Comparison of ENCODE assay signal across 11 cellular contexts in genomic region chr6:25014375-25014774, GRCh38.
DNase-seq lines count a peak whose midpoint lies in the region; ATAC-seq and TF ChIP-seq lines count a peak whose summit lies in the region.
"Had no signal": no experiment of that assay in that cellular context is flagged by ENCODE, and none has a peak within 500 bp of the region (broad histone marks: within the 10 kb centered on the region; RNA-seq: fewer than 3 reads in every experiment).

No MANE protein-coding gene starts in this region.

- no peak for DNase-seq in CD4-positive, CD25-positive, alpha-beta regulatory T cell
- DNase-seq in chondrocyte (ENCODE audit: low spot score): no peak
- no peak for DNase-seq in osteocyte (ENCODE audit: extremely low spot score, unreplicated experiment)
- DNase-seq in stimulated activated CD4-positive, alpha-beta T cell treated with anti-CD3 and anti-CD28 coated beads, Interleukin-4, amount 100 ng/mL, for 24 hours: no peak
- DNase-seq: activated CD4-positive, alpha-beta T cell treated with anti-CD3 and anti-CD28 coated beads for 4 hours; left ventricle myocardium superior; NCI-H187 treated with DMSO at 0.1 percent for 48 hours had no signal

- H3K27ac Mint-ChIP-seq in CD4-positive, CD25-positive, alpha-beta regulatory T cell: peak overlapping the region; percentile 95 to 98 (median 96)
- peak overlapping the region; percentile 81 to 99 (median 96) for H3K27ac Mint-ChIP-seq in IgD-negative memory B cell
- H3K27ac Mint-ChIP-seq in chondrocyte (ENCODE audit: unreplicated experiment): peak overlapping the region; percentile 79
- peak overlapping the region; percentile 70 for H3K27ac Mint-ChIP-seq in osteocyte (ENCODE audit: unreplicated experiment)

- peak overlapping the region; percentile 83 for H3K27ac ChIP-seq in CD4-positive, CD25-positive, alpha-beta regulatory T cell (ENCODE audit: insufficient read depth, low read length, poor library complexity, severe bottlenecking)

- H3K4me1 Mint-ChIP-seq in CD4-positive, CD25-positive, alpha-beta regulatory T cell: peaks cover 30 to 81% (median 63%) of the 10 kb centered on the region in 4 donors
- H3K4me1 Mint-ChIP-seq in IgD-negative memory B cell: peaks cover 48 to 55% (median 49%) of the 10 kb centered on the region in 3 donors
- H3K4me1 Mint-ChIP-seq in chondrocyte (ENCODE audit: low read depth): peaks cover 76% of the 10 kb centered on the region
- H3K4me1 Mint-ChIP-seq in osteocyte (ENCODE audit: unreplicated experiment): peaks cover 73% of the 10 kb centered on the region

- H3K27me3 ChIP-seq in CD4-positive, CD25-positive, alpha-beta regulatory T cell (ENCODE audit: control insufficient read depth, insufficient read depth, low read length): no peaks in the 10 kb centered on the region

- no peaks in the 10 kb centered on the region for H3K9me3 ChIP-seq in CD4-positive, CD25-positive, alpha-beta regulatory T cell (ENCODE audit: control insufficient read depth in 2 of 2, low read length in 2 of 2)

- no peaks in the 10 kb centered on the region for H3K9me3 Mint-ChIP-seq in CD4-positive, CD25-positive, alpha-beta regulatory T cell
- no peaks in the 10 kb centered on the region for H3K9me3 Mint-ChIP-seq in IgD-negative memory B cell
- H3K9me3 Mint-ChIP-seq in chondrocyte (ENCODE audit: low read depth): no peaks in the 10 kb centered on the region
- H3K9me3 Mint-ChIP-seq in osteocyte (ENCODE audit: unreplicated experiment): no peaks in the 10 kb centered on the region
- H3K9me3 Mint-ChIP-seq: activated T-helper 1 cell treated with anti-CD3 and anti-CD28 coated beads, Interleukin-12 subunit alpha, Interleukin-12 subunit beta, Interleukin-2, Interleukin-4 antibody, amounts not matched to agents 30 ng/mL and 10 ng/mL and 1 ng/mL, durations not matched to agents 14 hours and 24 hours and 36 hours had no signal

- peaks cover 60% of the 10 kb centered on the region for H3K4me1 ChIP-seq in CD4-positive, CD25-positive, alpha-beta regulatory T cell (ENCODE audit: control insufficient read depth, insufficient read depth, low read length, poor library complexity, severe bottlenecking)

- no peaks in the 10 kb centered on the region for H3K36me3 Mint-ChIP-seq in CD4-positive, CD25-positive, alpha-beta regulatory T cell
- peaks cover 1% of the 10 kb centered on the region for H3K36me3 Mint-ChIP-seq in IgD-negative memory B cell
- H3K36me3 Mint-ChIP-seq in chondrocyte (ENCODE audit: low read depth): no peaks in the 10 kb centered on the region
- no peaks in the 10 kb centered on the region for H3K36me3 Mint-ChIP-seq in osteocyte (ENCODE audit: unreplicated experiment)

- peak overlapping the region in 2 of 4 donors; percentile 23 to 47 for H3K4me3 Mint-ChIP-seq in CD4-positive, CD25-positive, alpha-beta regulatory T cell
- H3K4me3 Mint-ChIP-seq in IgD-negative memory B cell: peak overlapping the region in 3 of 4 donors; percentile 44 to 78 (median 77)
- no peak overlapping the region for H3K4me3 Mint-ChIP-seq in chondrocyte (ENCODE audit: unreplicated experiment)
- H3K4me3 Mint-ChIP-seq in osteocyte (ENCODE audit: unreplicated experiment): no peak overlapping the region
- H3K4me3 Mint-ChIP-seq: activated T-helper 1 cell treated with anti-CD3 and anti-CD28 coated beads, Interleukin-12 subunit alpha, Interleukin-12 subunit beta, Interleukin-2, Interleukin-4 antibody, amounts not matched to agents 30 ng/mL and 10 ng/mL and 1 ng/mL, durations not matched to agents 14 hours and 24 hours and 36 hours had no signal

- no peaks in the 10 kb centered on the region for H3K27me3 Mint-ChIP-seq in CD4-positive, CD25-positive, alpha-beta regulatory T cell
- no peaks in the 10 kb centered on the region for H3K27me3 Mint-ChIP-seq in IgD-negative memory B cell
- no peaks in the 10 kb centered on the region for H3K27me3 Mint-ChIP-seq in chondrocyte (ENCODE audit: low read depth)
- H3K27me3 Mint-ChIP-seq in osteocyte (ENCODE audit: unreplicated experiment): no peaks in the 10 kb centered on the region

- no peak for ATAC-seq in CD4-positive, CD25-positive, alpha-beta regulatory T cell (ENCODE audit: low read depth in 2 of 2)
- ATAC-seq in GM21717 (IDR thresholded peaks at IDR 0.05; ENCODE audit: unreplicated experiment) (no peak), GM18867 (IDR thresholded peaks at IDR 0.05; ENCODE audit: unreplicated experiment) (no peak)

- no peak overlapping the region for H3K4me3 ChIP-seq in CD4-positive, CD25-positive, alpha-beta regulatory T cell (ENCODE audit: low read depth, low read length)

- TF ChIP-seq CTCF in chondrocyte (IDR thresholded peaks at IDR 0.05) (no peak), osteocyte (IDR thresholded peaks at IDR 0.05) (no peak)

- H3K36me3 ChIP-seq in CD4-positive, CD25-positive, alpha-beta regulatory T cell (ENCODE audit: control insufficient read depth, insufficient read depth, low read length): peaks cover 7% of the 10 kb centered on the region

Comparison
In these comparisons a context has a peak if more than half of its experiments do, and no peak if none do; other contexts are left out.
1. H3K4me3 Mint-ChIP-seq: peak in IgD-negative memory B cell (3 of 4); none in chondrocyte (single experiment) and osteocyte (single experiment).
2. Peak in every context shown above with its lines, with median percentiles within 50 percentile points of each other: H3K27ac Mint-ChIP-seq.